Comparison of ENCODE assay signal across 7 cellular contexts in the genomic region with DNA sequence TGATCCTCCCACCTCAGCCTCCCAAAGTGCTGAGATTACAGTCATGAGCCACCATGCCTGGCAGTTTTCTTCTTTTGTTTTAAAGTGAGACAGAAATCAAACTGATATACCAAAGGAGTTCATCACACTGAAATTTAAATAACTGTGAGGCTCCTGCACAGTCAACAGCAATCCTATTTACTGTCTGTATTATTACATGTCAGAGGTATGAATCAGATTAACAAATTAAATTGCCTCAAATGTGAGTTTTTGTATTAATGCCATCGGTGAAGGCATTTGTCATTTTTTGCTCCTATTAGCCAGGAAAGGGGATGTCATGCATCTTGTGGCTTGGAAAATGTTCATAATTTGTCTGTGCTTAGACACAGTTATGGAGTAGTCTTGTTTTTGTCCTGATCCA. TPM values are rescaled to one million over a fixed set of nuclear protein-coding genes. Genes with fewer than 3 reads are reported as not detected.
"Had no signal": no experiment of that assay in that cellular context is flagged by ENCODE, and none has a peak within 500 bp of the region (broad histone marks: within the 10 kb centered on the region; RNA-seq: fewer than 3 reads in every experiment).

No MANE protein-coding gene starts in this region.

- ATAC-seq: HepG2, K562 had no signal

- H3K4me3 ChIP-seq: K562 had no signal

- H3K27ac ChIP-seq: HL-60 had no signal

- DNase-seq: IMR-90, KBM-7, KG1 had no signal

RNA-seq across cellular contexts. Expression of a gene that starts 20.4 kb away (rescaled TPM):
- polyA plus RNA-seq: HepG2, IgD-negative memory B cell, IMR-90 had no signal
